Comparison of ENCODE assay signal across 1 cellular context in genomic region chr10:451021-451471, GRCh38.
TF ChIP-seq lines count a peak whose summit lies in the region.

No MANE protein-coding gene starts in this region.

TF ChIP-seq in HepG2, 621 proteins besides CTCF, POLR2A, EP300 and RAD21 (continued from another document):
- TF ChIP-seq GATAD1 (CRISPR knock-in tag; IDR thresholded peaks at IDR 0.05) (no peak), DNMT3B (CRISPR knock-in tag; conservative IDR thresholded peaks at IDR 0.05) (no peak)
